In the genomic region with DNA sequence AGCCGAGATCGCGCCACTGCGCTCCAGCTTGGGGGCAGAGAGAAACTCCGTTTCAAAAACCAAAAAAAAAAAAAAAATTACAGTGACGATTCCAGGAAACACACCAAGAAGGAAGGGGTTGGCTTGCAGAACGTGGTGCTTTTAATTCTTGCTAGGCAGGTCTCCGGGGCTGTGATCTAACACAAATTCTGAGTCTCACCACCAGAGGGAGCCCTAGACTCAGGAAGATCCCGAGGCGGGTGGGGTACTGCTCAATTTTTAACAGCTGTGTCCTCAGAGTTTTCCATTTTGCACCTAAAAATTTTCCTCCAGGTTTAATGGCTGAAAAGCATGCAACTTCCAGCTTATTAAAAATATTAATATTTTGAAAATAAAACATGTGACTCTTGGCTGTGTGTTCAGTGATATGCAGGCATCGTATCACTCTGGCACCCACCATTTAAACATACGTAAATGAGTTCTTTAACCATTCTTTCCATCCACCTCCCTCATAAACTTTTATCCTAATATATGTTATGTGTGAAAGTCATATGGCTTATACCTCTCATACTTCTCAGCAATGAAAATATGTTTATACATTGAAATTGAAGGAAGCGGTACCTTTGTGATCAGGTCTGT, we compare ENCODE assay signal across 8 cellular contexts. TPM values are rescaled to one million over a fixed set of nuclear protein-coding genes. Genes with fewer than 3 reads are reported as not detected.
DNase-seq lines count a peak whose midpoint lies in the region; ATAC-seq and FAIRE-seq lines count a peak whose summit lies in the region.

No MANE protein-coding gene starts in this region.

- no peaks in the 10 kb centered on the region for H3K4me1 ChIP-seq in NT2/D1 (ENCODE audit: insufficient read depth, insufficient read length)

- peak; percentile 86 for FAIRE-seq in G401.6 (lab: Jason Lieb, UNC)

- no peak overlapping the region for H3K4me3 ChIP-seq in NT2/D1 (ENCODE audit: insufficient read length, low read depth)

- no peaks in the 10 kb centered on the region for H3K27me3 ChIP-seq in NT2/D1 (ENCODE audit: insufficient read depth, insufficient read length)

- peaks cover 31% of the 10 kb centered on the region for H3K9me3 ChIP-seq in NT2/D1 (ENCODE audit: insufficient read depth, low read length)

- peak; percentile 50 for DNase-seq in NT2/D1 (ENCODE audit: low read depth, low spot score)
- peak; percentile 60 for DNase-seq in activated CD8-positive, alpha-beta memory T cell treated with anti-CD3 and anti-CD28 coated beads, Interleukin-2, amount 50 U/mL, for 1 hour (ENCODE audit: extremely low read depth)
- peak; percentile 48 for DNase-seq in epidermal melanocyte (ENCODE audit: insufficient read length, low spot score)
- peak; percentile 84 for DNase-seq in myocyte (ENCODE audit: low read depth)
- DNase-seq in stimulated activated CD8-positive, alpha-beta memory T cell treated with anti-CD3 and anti-CD28 coated beads, Interleukin-7, amount 100 ng/mL, for 48 hours (ENCODE audit: extremely low read depth in 1 of 2, low read depth in 1 of 2) = peak; percentile 22 to 58

- H3K36me3 ChIP-seq in NT2/D1 (ENCODE audit: insufficient read depth, insufficient read length, low read length) = no peaks in the 10 kb centered on the region

- ATAC-seq in HG03342 (IDR thresholded peaks at IDR 0.05; ENCODE audit: unreplicated experiment) (peak; percentile 61), HG03378 (IDR thresholded peaks at IDR 0.05; ENCODE audit: unreplicated experiment) (no peak)

- H3K9ac ChIP-seq in NT2/D1 (ENCODE audit: insufficient read length, low read depth) = no peak overlapping the region

RNA-seq across cellular contexts. Expression of gene NUB1, which starts 26.5 kb away (rescaled TPM):
- total RNA-seq in myocyte = 60.7 and 61.8 TPM in 2 replicates
- polyA plus RNA-seq in myocyte (2012) = 44.8 TPM
